ENCODE assay signal across 8 cellular contexts in genomic region chr11:46119053-46119351, GRCh38. TPM values are rescaled to one million over a fixed set of nuclear protein-coding genes. Genes with fewer than 3 reads are reported as not detected.
DNase-seq lines count a peak whose midpoint lies in the region; ATAC-seq and TF ChIP-seq lines count a peak whose summit lies in the region.

No MANE protein-coding gene starts in this region.

- H3K4me1 ChIP-seq in KMS-11 (ENCODE audit: low read depth, poor library complexity, severe bottlenecking) (peaks cover 63% of the 10 kb centered on the region), colonic mucosa (no peaks in the 10 kb centered on the region)

- H3K4me2 ChIP-seq in KMS-11 = peak overlapping the region; percentile 90

- H3K36me3 ChIP-seq in BJ (ENCODE audit: control insufficient read depth, insufficient read depth, low read length) (no peaks in the 10 kb centered on the region), KMS-11 (ENCODE audit: insufficient read depth) (no peaks in the 10 kb centered on the region), colonic mucosa (no peaks in the 10 kb centered on the region)

- no peaks in the 10 kb centered on the region for H3K27me3 ChIP-seq in BJ (ENCODE audit: control insufficient read depth, insufficient read depth, low read length)
- no peaks in the 10 kb centered on the region for H3K27me3 ChIP-seq in KMS-11 (ENCODE audit: insufficient read depth, low read depth)
- H3K27me3 ChIP-seq in colonic mucosa = no peaks in the 10 kb centered on the region

- H2AFZ ChIP-seq in KMS-11 (ENCODE audit: low read depth) = peak overlapping the region; percentile 63

- H3K9me3 Mint-ChIP-seq in natural killer cell treated with Interleukin-12 subunit alpha and Interleukin-12 subunit beta and Interleukin-15 and Interleukin-18, amount 100 ng/mL, for 72 hours = no peaks in the 10 kb centered on the region

- DNase-seq in BJ (ENCODE audit: low read depth) (no peak), colonic mucosa (no peak), NCI-H345 (lab: John Stamatoyannopoulos, UW) (no peak)
- DNase-seq in natural killer cell treated with Interleukin-12 subunit alpha and Interleukin-12 subunit beta and Interleukin-15 and Interleukin-18, amount 100 ng/mL, for 72 hours (ENCODE audit: low spot score) = no peak

- H3K27ac Mint-ChIP-seq in natural killer cell treated with Interleukin-12 subunit alpha and Interleukin-12 subunit beta and Interleukin-15 and Interleukin-18, amount 100 ng/mL, for 72 hours = peak overlapping the region; percentile 96

- H3K9ac ChIP-seq in KMS-11 = peak overlapping the region; percentile 61
- H3K9ac ChIP-seq in colonic mucosa (ENCODE audit: low read depth in 2 of 2, low read length in 2 of 2) = peak overlapping the region; percentile 69 to 85

- intact Hi-C loops in colonic mucosa (cut with DNase I) = no loop called here

- H3K4me1 Mint-ChIP-seq in natural killer cell treated with Interleukin-12 subunit alpha and Interleukin-12 subunit beta and Interleukin-15 and Interleukin-18, amount 100 ng/mL, for 72 hours (ENCODE audit: low read depth in 2 of 2) = peaks cover 33 to 53% of the 10 kb centered on the region in 2 donors

- no peaks in the 10 kb centered on the region for H4K20me1 ChIP-seq in KMS-11 (ENCODE audit: insufficient read depth)

- H3K27me3 Mint-ChIP-seq in natural killer cell treated with Interleukin-12 subunit alpha and Interleukin-12 subunit beta and Interleukin-15 and Interleukin-18, amount 100 ng/mL, for 72 hours = no peaks in the 10 kb centered on the region

- H3K4me3 Mint-ChIP-seq in natural killer cell treated with Interleukin-12 subunit alpha and Interleukin-12 subunit beta and Interleukin-15 and Interleukin-18, amount 100 ng/mL, for 72 hours = peak overlapping the region; percentile 97

- H3K4me3 ChIP-seq in BJ (ENCODE audit: low read depth, low read length) = peak overlapping the region; percentile 61
- H3K4me3 ChIP-seq in KMS-11 (IDR thresholded peaks at IDR 0.05; ENCODE audit: insufficient read depth, low read depth, low read length) = no peak overlapping the region
- peak overlapping the region; percentile 64 for H3K4me3 ChIP-seq in colonic mucosa

- POLR2A ChIA-PET in BJ (lab: Charles Lee) = interaction anchor here (0.6 kb wide), 1 partner anchor 136 kb away, joined by 4 read pairs; no protein-coding TSS in a partner anchor

- TF ChIP-seq CTCF in BJ (IDR thresholded peaks at IDR 0.05; ENCODE audit: insufficient read depth, low read depth, low read length) = no peak
- TF ChIP-seq CTCF in KMS-11 (conservative IDR thresholded peaks at IDR 0.05; ENCODE audit: low read depth, low read length) = no peak
- TF ChIP-seq CTCF in colonic mucosa (IDR thresholded peaks at IDR 0.05) = no peak

- H3K79me2 ChIP-seq in KMS-11 (ENCODE audit: insufficient read depth, low read depth) = peaks cover 53% of the 10 kb centered on the region

- peak overlapping the region; percentile 84 for H3K27ac ChIP-seq in KMS-11
- H3K27ac ChIP-seq in colonic mucosa = peak overlapping the region; percentile 96

- no peaks in the 10 kb centered on the region for H3K9me3 ChIP-seq in colonic mucosa

- H3K36me3 Mint-ChIP-seq in natural killer cell treated with Interleukin-12 subunit alpha and Interleukin-12 subunit beta and Interleukin-15 and Interleukin-18, amount 100 ng/mL, for 72 hours = peaks cover 6% of the 10 kb centered on the region

- no peak for ATAC-seq in natural killer cell treated with Interleukin-12 subunit alpha and Interleukin-12 subunit beta and Interleukin-15 and Interleukin-18, amount 100 ng/mL, for 72 hours
- no peak for ATAC-seq in GM21529 (IDR thresholded peaks at IDR 0.05; ENCODE audit: unreplicated experiment)
- no peak for ATAC-seq in HG03175 (IDR thresholded peaks at IDR 0.05; ENCODE audit: unreplicated experiment)
- no peak for ATAC-seq in HG02885 (IDR thresholded peaks at IDR 0.05; ENCODE audit: poor library complexity, unreplicated experiment)

- CTCF ChIA-PET in BJ (lab: Yijun Ruan, JAX) = interaction anchor here (0.6 to 0.7 kb wide), 3 partner anchors 168 to 411 kb away, joined by 3 to 9 read pairs (median 3); no protein-coding TSS in a partner anchor

RNA-seq across cellular contexts. Expression of gene PHF21A, which starts 2.3 kb away (rescaled TPM):
- polyA plus RNA-seq in BJ (2011; rRNA removed) = 17.1 and 18.5 TPM in 2 replicates
- 11.7 and 19.1 TPM in 2 replicates for polyA minus RNA-seq in BJ (2011; rRNA and poly(A)+ RNA removed)
- 10 to 100 TPM; 17.0 to 19.1 TPM for total RNA-seq in colonic mucosa
- total RNA-seq in natural killer cell treated with Interleukin-12 subunit alpha and Interleukin-12 subunit beta and Interleukin-15 and Interleukin-18, amount 100 ng/mL, for 72 hours = 10 to 100 TPM; 50.3 to 64.3 TPM
